In the genomic region with DNA sequence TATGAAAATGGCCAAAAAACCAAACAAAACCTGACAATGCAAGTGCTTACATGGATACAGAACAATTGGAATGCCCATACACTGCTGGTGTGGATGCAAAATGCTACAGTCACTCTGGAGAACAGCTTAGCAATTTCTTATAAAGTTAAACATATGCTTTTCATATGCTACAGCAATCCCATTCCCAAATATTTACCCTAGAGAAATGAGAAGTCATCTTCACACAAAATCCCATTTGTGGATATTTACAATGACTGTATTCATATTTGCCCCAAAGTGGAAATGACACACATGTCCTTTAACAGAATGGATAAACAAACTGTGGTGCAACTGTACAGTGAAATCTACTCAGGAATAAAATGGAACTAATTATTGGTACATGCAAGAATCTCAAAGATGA, we compare ENCODE assay signal across 1 cellular context.
TF ChIP-seq lines count a peak whose summit lies in the region.

No MANE protein-coding gene starts in this region.

TF ChIP-seq in GM23338, 12 proteins besides CTCF, POLR2A, EP300 and RAD21:
- TF ChIP-seq REST (IDR thresholded peaks at IDR 0.05; ENCODE audit: unreplicated experiment) (no peak), STAT1 (IDR thresholded peaks at IDR 0.05; ENCODE audit: unreplicated experiment) (no peak), POLR2AphosphoS5 (IDR thresholded peaks at IDR 0.05; ENCODE audit: low read depth) (no peak), ZNF114 (CRISPR knock-in tag; IDR thresholded peaks at IDR 0.05) (no peak), EZH2phosphoT487 (IDR thresholded peaks at IDR 0.05; ENCODE audit: unreplicated experiment) (no peak), EZH2 (IDR thresholded peaks at IDR 0.05; ENCODE audit: low read depth, unreplicated experiment) (no peak), CREB1 (CRISPR knock-in tag; IDR thresholded peaks at IDR 0.05; ENCODE audit: low read depth) (no peak), NANOG (IDR thresholded peaks at IDR 0.05; ENCODE audit: borderline replicate concordance) (no peak), ZNF331 (CRISPR knock-in tag; IDR thresholded peaks at IDR 0.05; ENCODE audit: low read depth) (no peak), JUNB (IDR thresholded peaks at IDR 0.05; ENCODE audit: unreplicated experiment) (no peak)
- TF ChIP-seq, protein P1, sequence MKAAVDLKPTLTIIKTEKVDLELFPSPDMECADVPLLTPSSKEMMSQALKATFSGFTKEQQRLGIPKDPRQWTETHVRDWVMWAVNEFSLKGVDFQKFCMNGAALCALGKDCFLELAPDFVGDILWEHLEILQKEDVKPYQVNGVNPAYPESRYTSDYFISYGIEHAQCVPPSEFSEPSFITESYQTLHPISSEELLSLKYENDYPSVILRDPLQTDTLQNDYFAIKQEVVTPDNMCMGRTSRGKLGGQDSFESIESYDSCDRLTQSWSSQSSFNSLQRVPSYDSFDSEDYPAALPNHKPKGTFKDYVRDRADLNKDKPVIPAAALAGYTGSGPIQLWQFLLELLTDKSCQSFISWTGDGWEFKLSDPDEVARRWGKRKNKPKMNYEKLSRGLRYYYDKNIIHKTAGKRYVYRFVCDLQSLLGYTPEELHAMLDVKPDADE (IDR thresholded peaks at IDR 0.05) = no peak
- TF ChIP-seq, protein P2, sequence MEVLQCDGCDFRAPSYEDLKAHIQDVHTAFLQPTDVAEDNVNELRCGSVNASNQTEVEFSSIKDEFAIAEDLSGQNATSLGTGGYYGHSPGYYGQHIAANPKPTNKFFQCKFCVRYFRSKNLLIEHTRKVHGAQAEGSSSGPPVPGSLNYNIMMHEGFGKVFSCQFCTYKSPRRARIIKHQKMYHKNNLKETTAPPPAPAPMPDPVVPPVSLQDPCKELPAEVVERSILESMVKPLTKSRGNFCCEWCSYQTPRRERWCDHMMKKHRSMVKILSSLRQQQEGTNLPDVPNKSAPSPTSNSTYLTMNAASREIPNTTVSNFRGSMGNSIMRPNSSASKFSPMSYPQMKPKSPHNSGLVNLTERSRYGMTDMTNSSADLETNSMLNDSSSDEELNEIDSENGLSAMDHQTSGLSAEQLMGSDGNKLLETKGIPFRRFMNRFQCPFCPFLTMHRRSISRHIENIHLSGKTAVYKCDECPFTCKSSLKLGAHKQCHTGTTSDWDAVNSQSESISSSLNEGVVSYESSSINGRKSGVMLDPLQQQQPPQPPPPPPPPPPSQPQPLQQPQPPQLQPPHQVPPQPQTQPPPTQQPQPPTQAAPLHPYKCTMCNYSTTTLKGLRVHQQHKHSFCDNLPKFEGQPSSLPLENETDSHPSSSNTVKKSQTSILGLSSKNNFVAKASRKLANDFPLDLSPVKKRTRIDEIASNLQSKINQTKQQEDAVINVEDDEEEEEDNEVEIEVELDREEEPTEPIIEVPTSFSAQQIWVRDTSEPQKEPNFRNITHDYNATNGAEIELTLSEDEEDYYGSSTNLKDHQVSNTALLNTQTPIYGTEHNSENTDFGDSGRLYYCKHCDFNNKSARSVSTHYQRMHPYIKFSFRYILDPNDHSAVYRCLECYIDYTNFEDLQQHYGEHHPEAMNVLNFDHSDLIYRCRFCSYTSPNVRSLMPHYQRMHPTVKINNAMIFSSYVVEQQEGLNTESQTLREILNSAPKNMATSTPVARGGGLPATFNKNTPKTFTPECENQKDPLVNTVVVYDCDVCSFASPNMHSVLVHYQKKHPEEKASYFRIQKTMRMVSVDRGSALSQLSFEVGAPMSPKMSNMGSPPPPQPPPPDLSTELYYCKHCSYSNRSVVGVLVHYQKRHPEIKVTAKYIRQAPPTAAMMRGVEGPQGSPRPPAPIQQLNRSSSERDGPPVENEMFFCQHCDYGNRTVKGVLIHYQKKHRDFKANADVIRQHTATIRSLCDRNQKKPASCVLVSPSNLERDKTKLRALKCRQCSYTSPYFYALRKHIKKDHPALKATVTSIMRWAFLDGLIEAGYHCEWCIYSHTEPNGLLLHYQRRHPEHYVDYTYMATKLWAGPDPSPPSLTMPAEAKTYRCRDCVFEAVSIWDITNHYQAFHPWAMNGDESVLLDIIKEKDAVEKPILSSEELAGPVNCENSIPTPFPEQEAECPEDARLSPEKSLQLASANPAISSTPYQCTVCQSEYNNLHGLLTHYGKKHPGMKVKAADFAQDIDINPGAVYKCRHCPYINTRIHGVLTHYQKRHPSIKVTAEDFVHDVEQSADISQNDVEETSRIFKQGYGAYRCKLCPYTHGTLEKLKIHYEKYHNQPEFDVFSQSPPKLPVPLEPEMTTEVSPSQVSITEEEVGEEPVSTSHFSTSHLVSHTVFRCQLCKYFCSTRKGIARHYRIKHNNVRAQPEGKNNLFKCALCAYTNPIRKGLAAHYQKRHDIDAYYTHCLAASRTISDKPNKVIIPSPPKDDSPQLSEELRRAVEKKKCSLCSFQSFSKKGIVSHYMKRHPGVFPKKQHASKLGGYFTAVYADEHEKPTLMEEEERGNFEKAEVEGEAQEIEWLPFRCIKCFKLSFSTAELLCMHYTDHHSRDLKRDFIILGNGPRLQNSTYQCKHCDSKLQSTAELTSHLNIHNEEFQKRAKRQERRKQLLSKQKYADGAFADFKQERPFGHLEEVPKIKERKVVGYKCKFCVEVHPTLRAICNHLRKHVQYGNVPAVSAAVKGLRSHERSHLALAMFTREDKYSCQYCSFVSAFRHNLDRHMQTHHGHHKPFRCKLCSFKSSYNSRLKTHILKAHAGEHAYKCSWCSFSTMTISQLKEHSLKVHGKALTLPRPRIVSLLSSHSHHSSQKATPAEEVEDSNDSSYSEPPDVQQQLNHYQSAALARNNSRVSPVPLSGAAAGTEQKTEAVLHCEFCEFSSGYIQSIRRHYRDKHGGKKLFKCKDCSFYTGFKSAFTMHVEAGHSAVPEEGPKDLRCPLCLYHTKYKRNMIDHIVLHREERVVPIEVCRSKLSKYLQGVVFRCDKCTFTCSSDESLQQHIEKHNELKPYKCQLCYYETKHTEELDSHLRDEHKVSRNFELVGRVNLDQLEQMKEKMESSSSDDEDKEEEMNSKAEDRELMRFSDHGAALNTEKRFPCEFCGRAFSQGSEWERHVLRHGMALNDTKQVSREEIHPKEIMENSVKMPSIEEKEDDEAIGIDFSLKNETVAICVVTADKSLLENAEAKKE (CRISPR knock-in tag; IDR thresholded peaks at IDR 0.05) = no peak
